In the genomic region with DNA sequence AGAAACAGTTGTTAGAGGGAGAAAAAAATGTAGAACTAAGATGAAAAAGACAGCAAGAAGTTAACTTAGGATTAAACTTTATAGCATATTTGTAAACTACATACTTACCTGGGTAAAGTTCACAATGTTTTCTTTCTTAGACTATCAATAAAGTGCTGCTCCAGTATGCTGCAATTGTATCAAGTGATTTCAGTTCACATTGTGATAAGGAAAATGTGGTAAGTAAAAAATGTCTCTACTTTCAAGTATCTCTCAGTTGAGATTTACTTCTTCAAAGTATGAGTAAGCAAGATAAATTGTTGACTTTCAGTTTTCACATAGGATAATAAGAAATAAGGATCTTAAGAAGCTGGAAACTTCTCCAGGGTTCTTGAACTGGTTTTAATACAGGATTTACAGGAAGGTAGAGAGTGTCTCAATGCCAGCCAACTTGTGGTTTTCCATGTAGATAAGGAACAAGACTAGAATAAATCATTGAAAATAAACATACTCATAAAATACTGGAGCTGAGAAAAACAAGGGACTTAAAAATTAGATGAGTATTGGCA, we compare ENCODE assay signal across 1 cellular context.
TF ChIP-seq lines count a peak whose summit lies in the region.

No MANE protein-coding gene starts in this region.

TF ChIP-seq in GM12878, 131 proteins besides CTCF, POLR2A, EP300 and RAD21 (continued from another document):
- TF ChIP-seq ZNF274 (IDR thresholded peaks at IDR 0.05; ENCODE audit: insufficient read depth, insufficient read length) (no peak), RELB (IDR thresholded peaks at IDR 0.05; ENCODE audit: low read depth) (peak; percentile 35; the same call in 1 of the 2 replicates), LARP7 (IDR thresholded peaks at IDR 0.05) (no peak), KLF5 (IDR thresholded peaks at IDR 0.05; ENCODE audit: partially characterized antibody) (no peak), IKZF1 (conservative IDR thresholded peaks at IDR 0.05) (0 out of 2 replicates have a peak, but pooled peaks have one; percentile 23), ZNF687 (IDR thresholded peaks at IDR 0.05) (no peak)
